Comparison of ENCODE assay signal across 22 cellular contexts in genomic region chr6:105951322-105951721, GRCh38.
DNase-seq lines count a peak whose midpoint lies in the region; ATAC-seq, FAIRE-seq and TF ChIP-seq lines count a peak whose summit lies in the region.
"Had no signal": no experiment of that assay in that cellular context is flagged by ENCODE, and none has a peak within 500 bp of the region (broad histone marks: within the 10 kb centered on the region; RNA-seq: fewer than 3 reads in every experiment).

No MANE protein-coding gene starts in this region.

- POLR2A ChIA-PET in H1 (lab: Charles Lee; ENCODE audit: partially characterized antibody), result no interaction called here

- H3K9me3 ChIP-seq in H1 (ENCODE audit: insufficient read depth in 2 of 2, low read depth in 1 of 2, low read length in 1 of 2) (no peaks in the 10 kb centered on the region), neural cell (ENCODE audit: low read length) (no peaks in the 10 kb centered on the region), uterus (no peaks in the 10 kb centered on the region)
- H3K9me3 ChIP-seq: A549, Caco-2, HAP-1 had no signal

- H4K20me1 ChIP-seq in H1 (replicated peaks in 1 of 2; ENCODE audit: control insufficient read depth in 1 of 2, insufficient read depth in 2 of 2, low read length in 2 of 2), result no peaks in the 10 kb centered on the region
- H4K20me1 ChIP-seq in neural cell (ENCODE audit: insufficient read depth), result no peaks in the 10 kb centered on the region

- no peak for FAIRE-seq in H1 (lab: Jason Lieb, UNC)
- FAIRE-seq: A549, D721Med, GM12892, GM18507 had no signal

- TF ChIP-seq EP300 in H1 (IDR thresholded peaks at IDR 0.05; ENCODE audit: borderline replicate concordance in 1 of 2, low read depth in 2 of 2, low read length in 2 of 2) (no peak), neural cell (conservative IDR thresholded peaks at IDR 0.05; ENCODE audit: poor library complexity, severe bottlenecking) (peak; percentile 63)

- no peak overlapping the region for H3K4me3 ChIP-seq in H1 (ENCODE audit: extremely low read depth in 1 of 4, insufficient read depth in 2 of 4, low read depth in 3 of 4, low read length in 4 of 4)
- no peak overlapping the region for H3K4me3 ChIP-seq in neural cell (ENCODE audit: low read length)
- no peak overlapping the region for H3K4me3 ChIP-seq in uterus
- H3K4me3 ChIP-seq: A549, HAP-1 had no signal

- TF ChIP-seq POLR2A in H1 (IDR thresholded peaks at IDR 0.05; ENCODE audit: control extremely low read depth in 1 of 2, low read depth in 2 of 2, low read length in 2 of 2) (no peak), uterus (IDR thresholded peaks at IDR 0.05) (no peak)

- TF ChIP-seq RAD21 in H1 (IDR thresholded peaks at IDR 0.05 in 1 of 2, conservative IDR thresholded peaks at IDR 0.05 in 1 of 2; ENCODE audit: low read depth in 2 of 2, low read length in 2 of 2) (no peak), neural cell (conservative IDR thresholded peaks at IDR 0.05) (no peak)

- H3K23me2 ChIP-seq in H1 (ENCODE audit: low read depth, low read length), result no peaks in the 10 kb centered on the region

- H3K18ac ChIP-seq in H1 (ENCODE audit: extremely low read depth, low read length), result no peak overlapping the region

- no peak overlapping the region for H3K14ac ChIP-seq in H1 (ENCODE audit: insufficient read length)

- H2AFZ ChIP-seq in H1 (ENCODE audit: low read length) (no peak overlapping the region), neural cell (ENCODE audit: low read depth, low read length) (no peak overlapping the region)

- H4K5ac ChIP-seq in H1 (ENCODE audit: insufficient read length, low read depth, low read length), result no peak overlapping the region

- H3K79me1 ChIP-seq in H1 (ENCODE audit: low read depth, low read length), result no peaks in the 10 kb centered on the region

- no peak overlapping the region for H4K91ac ChIP-seq in H1 (replicated peaks; ENCODE audit: insufficient read length, low read length)

- H3K27ac ChIP-seq in H1 (ENCODE audit: low read depth, low read length), result no peak overlapping the region
- H3K27ac ChIP-seq in neural cell (ENCODE audit: low read length), result no peak overlapping the region
- no peak overlapping the region for H3K27ac ChIP-seq in uterus
- H3K27ac ChIP-seq: 22Rv1, A549, C4-2B had no signal

- H2AK5ac ChIP-seq in H1 (ENCODE audit: low read depth, low read length), result no peak overlapping the region

- H2BK5ac ChIP-seq in H1 (ENCODE audit: low read depth, low read length), result no peak overlapping the region

- H3K56ac ChIP-seq in H1 (replicated peaks; ENCODE audit: insufficient read length, low read depth, low read length), result no peak overlapping the region

- ATAC-seq in HG03108 (IDR thresholded peaks at IDR 0.05; ENCODE audit: unreplicated experiment) (no peak), GM18511 (IDR thresholded peaks at IDR 0.05; ENCODE audit: unreplicated experiment) (no peak)
- ATAC-seq: A549 had no signal

- H4K8ac ChIP-seq in H1 (ENCODE audit: extremely low read depth, insufficient read depth, low read length), result no peak overlapping the region

- no peak overlapping the region for H2BK120ac ChIP-seq in H1 (replicated peaks; ENCODE audit: low read depth, low read length)

- 0 out of 2 replicates have a peak overlapping the region, but pooled peaks have one; percentile 34 for H2BK15ac ChIP-seq in H1 (ENCODE audit: low read length)

- H3K36me3 ChIP-seq in H1 (ENCODE audit: control insufficient read depth in 2 of 4, insufficient read depth in 4 of 4, low read length in 3 of 4), result no peaks in the 10 kb centered on the region
- no peaks in the 10 kb centered on the region for H3K36me3 ChIP-seq in neural cell (ENCODE audit: insufficient read depth, low read length)
- H3K36me3 ChIP-seq in uterus, result no peaks in the 10 kb centered on the region
- H3K36me3 ChIP-seq: HAP-1 had no signal

- peaks cover 0 to 4% (median 0%) of the 10 kb centered on the region in 4 experiments; a peak in 3 of 7 replicates for H3K4me1 ChIP-seq in H1 (replicated peaks in 1 of 4; ENCODE audit: control insufficient read depth in 3 of 4, insufficient read depth in 4 of 4, low read length in 3 of 4)
- H3K4me1 ChIP-seq in uterus, result no peaks in the 10 kb centered on the region
- H3K4me1 ChIP-seq: A549, Caco-2 had no signal

- H3K79me2 ChIP-seq in H1 (ENCODE audit: control insufficient read depth in 1 of 2, insufficient read depth in 2 of 2, low read length in 2 of 2) (no peaks in the 10 kb centered on the region), neural cell (replicated peaks; ENCODE audit: insufficient read depth, low read length) (no peaks in the 10 kb centered on the region)

- no peak overlapping the region for H3K23ac ChIP-seq in H1 (ENCODE audit: insufficient read length)

- H3K9ac ChIP-seq in H1 (replicated peaks in 1 of 4; ENCODE audit: extremely low read depth in 1 of 4, low read depth in 3 of 4, low read length in 3 of 4) (no peak overlapping the region), neural cell (ENCODE audit: low read length) (no peak overlapping the region)

- H2BK20ac ChIP-seq in H1 (ENCODE audit: low read length), result no peak overlapping the region

- 96% methylated on average over 4 of the region's 4 CpGs; no CpG with 5 or more reads in 1 of the 2 experiments for WGBS in H1 (ENCODE audit: extremely low coverage in 1 of 2, insufficient coverage in 1 of 2, insufficient read length in 1 of 2, insufficient replicate concordance in 2 of 2, low coverage in 1 of 2, low lambda C conversion rate in 2 of 2, missing lambda C conversion rate in 1 of 2), 2 experiments

- H3K27me3 ChIP-seq in H1 (replicated peaks in 1 of 4; ENCODE audit: control insufficient read depth in 3 of 4, extremely low read depth in 1 of 4, insufficient read depth in 3 of 4, low read length in 3 of 4), result no peaks in the 10 kb centered on the region
- H3K27me3 ChIP-seq in neural cell (ENCODE audit: insufficient read depth, low read depth, low read length), result no peaks in the 10 kb centered on the region
- H3K27me3 ChIP-seq in uterus, result no peaks in the 10 kb centered on the region

- H3K9me2 ChIP-seq in neural cell (ENCODE audit: insufficient read depth, low read length), result no peaks in the 10 kb centered on the region

- H3K4me2 ChIP-seq in H1 (ENCODE audit: insufficient read depth in 1 of 2, low read depth in 2 of 2, low read length in 2 of 2), result no peak overlapping the region
- H3K4me2 ChIP-seq in neural cell (ENCODE audit: low read length), result no peak overlapping the region
- H3K4me2 ChIP-seq: A549 had no signal

- H3F3A ChIP-seq in neural cell (ENCODE audit: insufficient read depth, low read length, poor library complexity, severe bottlenecking), result no peaks in the 10 kb centered on the region

- DNase-seq in NCI-H1417 (lab: John Stamatoyannopoulos, UW), result peak in 2 of 3 experiments; percentile 4 to 22
- DNase-seq in NCI-H1417 treated with DMSO at 0.1 percent for 48 hours (lab: John Stamatoyannopoulos, UW), result no peak
- peak; percentile 23 for DNase-seq in NCI-H2227 (lab: John Stamatoyannopoulos, UW; ENCODE audit: unreplicated experiment)
- no peak for DNase-seq in H1 (ENCODE audit: low read depth in 1 of 2, low spot score in 2 of 2)
- no peak for DNase-seq in uterus
- DNase-seq: AML-193; Caco-2; CD4-positive, alpha-beta T cell; DMS153; DMS79; GDM1; GOT3 had no signal

- intact Hi-C loops in uterus (cut with DNase I; ENCODE audit: low total_unique reads), result no loop called here

- TF ChIP-seq CTCF in H1 (IDR thresholded peaks at IDR 0.05; ENCODE audit: control extremely low read depth in 1 of 3, insufficient read depth in 1 of 3, low read depth in 1 of 3, low read length in 3 of 3), result no peak
- no peak for TF ChIP-seq CTCF in neural cell (IDR thresholded peaks at IDR 0.05; ENCODE audit: poor library complexity, severe bottlenecking)
- no peak for TF ChIP-seq CTCF in uterus (IDR thresholded peaks at IDR 0.05)

- no peak overlapping the region for H2BK12ac ChIP-seq in H1 (ENCODE audit: low read depth, low read length)

- no peak overlapping the region for H3K4ac ChIP-seq in H1 (replicated peaks; ENCODE audit: insufficient read length, low read depth, low read length)

- CTCF ChIA-PET in H1 (lab: Charles Lee; ENCODE audit: partially characterized antibody), result interaction anchor here (1.0 kb wide), 1 partner anchor 493 kb away, joined by 3 read pairs; no protein-coding TSS in a partner anchor

TF ChIP-seq in H1, 55 proteins besides CTCF, POLR2A, EP300 and RAD21 (continues in another document):
- no peak for TF ChIP-seq KDM4A (IDR thresholded peaks at IDR 0.05; ENCODE audit: low read depth, low read length, severe bottlenecking)
- TF ChIP-seq CREB1 (IDR thresholded peaks at IDR 0.05), result no peak
- no peak for TF ChIP-seq RXRA (IDR thresholded peaks at IDR 0.05; ENCODE audit: insufficient read depth, low read depth, low read length)
- no peak for TF ChIP-seq SAP30 (IDR thresholded peaks at IDR 0.05; ENCODE audit: insufficient read depth, insufficient replicate concordance, low read length)
- TF ChIP-seq ZNF274 (IDR thresholded peaks at IDR 0.05; ENCODE audit: borderline replicate concordance, extremely low read depth, low read length), result no peak
- TF ChIP-seq TAF7 (optimal IDR thresholded peaks at IDR 0.05; ENCODE audit: borderline replicate concordance, low read depth, low read length), result no peak
- no peak for TF ChIP-seq SIN3A (conservative IDR thresholded peaks at IDR 0.05 in 1 of 2, IDR thresholded peaks at IDR 0.05 in 1 of 2; ENCODE audit: low read depth in 1 of 2, low read length in 2 of 2)
- no peak for TF ChIP-seq HDAC2 (IDR thresholded peaks at IDR 0.05; ENCODE audit: borderline replicate concordance in 1 of 2, low read depth in 2 of 2, low read length in 2 of 2)
- TF ChIP-seq SP4 (IDR thresholded peaks at IDR 0.05; ENCODE audit: low read length), result no peak
- no peak for TF ChIP-seq TEAD4 (IDR thresholded peaks at IDR 0.05; ENCODE audit: low read depth, low read length)

TF ChIP-seq in neural cell, 6 proteins besides CTCF, POLR2A, EP300 and RAD21:
- TF ChIP-seq POLR2AphosphoS5 (IDR thresholded peaks at IDR 0.05) (peak; percentile 85), EZH2 (IDR thresholded peaks at IDR 0.05; ENCODE audit: borderline replicate concordance, insufficient read depth, low read length, poor library complexity, severe bottlenecking) (no peak)

Comparison
In these comparisons a context has a peak if more than half of its experiments do, and no peak if none do; other contexts are left out.
1. DNase-seq: peak in NCI-H1417 (2 of 3) and NCI-H2227 (single experiment); none in NCI-H1417 treated with DMSO at 0.1 percent for 48 hours (single experiment), H1 (0 of 2) and uterus (0 of 2).